In genomic region chr17:82217530-82218204, GRCh38 we compare ENCODE assay signal across 1 cellular context.
TF ChIP-seq lines count a peak whose summit lies in the region.

No MANE protein-coding gene starts in this region.

TF ChIP-seq in HepG2, 621 proteins besides CTCF, POLR2A, EP300 and RAD21 (continued from another document and continues in another):
- TF ChIP-seq ZNF281 (CRISPR knock-in tag; IDR thresholded peaks at IDR 0.05; ENCODE audit: borderline replicate concordance) (peak; percentile 92), ZBTB49 (CRISPR knock-in tag; IDR thresholded peaks at IDR 0.05; ENCODE audit: borderline replicate concordance) (peak; percentile 84; the same call in 1 of the 2 replicates), ZZZ3 (CRISPR knock-in tag; IDR thresholded peaks at IDR 0.05; ENCODE audit: borderline replicate concordance) (peak; percentile 23), GTF2F1 (IDR thresholded peaks at IDR 0.05; ENCODE audit: low read length) (no peak), NAIF1 (CRISPR knock-in tag; IDR thresholded peaks at IDR 0.05; ENCODE audit: borderline replicate concordance) (no peak), HMGXB3 (CRISPR knock-in tag; IDR thresholded peaks at IDR 0.05; ENCODE audit: borderline replicate concordance) (peak; percentile 88), ZNF574 (CRISPR knock-in tag; IDR thresholded peaks at IDR 0.05) (peak; percentile 49; the same call in 1 of the 2 replicates), SP5 (CRISPR knock-in tag; IDR thresholded peaks at IDR 0.05; ENCODE audit: borderline replicate concordance, low read depth) (peak; percentile 88), POGZ (CRISPR knock-in tag; IDR thresholded peaks at IDR 0.05) (peak; percentile 45; the same call in 1 of the 2 replicates), NPAS2 (CRISPR knock-in tag; IDR thresholded peaks at IDR 0.05; ENCODE audit: borderline replicate concordance) (no peak), ZNF891 (CRISPR knock-in tag; IDR thresholded peaks at IDR 0.05) (no peak), NR2F2 (IDR thresholded peaks at IDR 0.05; ENCODE audit: borderline replicate concordance, low read depth) (0 out of 2 replicates have a peak, but pooled peaks have one; percentile 38), PHF8 (CRISPR knock-in tag; IDR thresholded peaks at IDR 0.05) (peak; percentile 13; the same call in 1 of the 2 replicates), RFX5 (IDR thresholded peaks at IDR 0.05; ENCODE audit: low read depth, low read length) (no peak), KDM2A (CRISPR knock-in tag; IDR thresholded peaks at IDR 0.05; ENCODE audit: borderline replicate concordance, low read depth) (peak; percentile 84), FOXA1 (IDR thresholded peaks at IDR 0.05) (no peak), FOXA1 (CRISPR knock-in tag; IDR thresholded peaks at IDR 0.05) (peak; percentile 55; the same call in 1 of the 2 replicates), ZNF577 (CRISPR knock-in tag; IDR thresholded peaks at IDR 0.05; ENCODE audit: borderline replicate concordance, low read depth) (no peak), ZNF792 (CRISPR knock-in tag; IDR thresholded peaks at IDR 0.05) (peak; percentile 83), ZNF34 (CRISPR knock-in tag; IDR thresholded peaks at IDR 0.05; ENCODE audit: borderline replicate concordance) (no peak), FOXJ3 (CRISPR knock-in tag; IDR thresholded peaks at IDR 0.05; ENCODE audit: borderline replicate concordance) (0 out of 2 replicates have a peak, but pooled peaks have one; percentile 48), ZNF816 (CRISPR knock-in tag; IDR thresholded peaks at IDR 0.05; ENCODE audit: borderline replicate concordance) (0 out of 2 replicates have a peak, but pooled peaks have one; percentile 42), CENPT (CRISPR knock-in tag; IDR thresholded peaks at IDR 0.05; ENCODE audit: low read depth) (peak; percentile 91; the same call in 1 of the 2 replicates), ZNF30 (CRISPR knock-in tag; IDR thresholded peaks at IDR 0.05) (peak; percentile 93), ERF (CRISPR knock-in tag; IDR thresholded peaks at IDR 0.05) (peak; percentile 74; the same call in 1 of the 2 replicates), SP4 (CRISPR knock-in tag; IDR thresholded peaks at IDR 0.05) (0 out of 2 replicates have a peak, but pooled peaks have one; percentile 50), POLR2AphosphoS2 (IDR thresholded peaks at IDR 0.05; ENCODE audit: low read depth, low read length) (no peak)
- TF ChIP-seq, protein P1, sequence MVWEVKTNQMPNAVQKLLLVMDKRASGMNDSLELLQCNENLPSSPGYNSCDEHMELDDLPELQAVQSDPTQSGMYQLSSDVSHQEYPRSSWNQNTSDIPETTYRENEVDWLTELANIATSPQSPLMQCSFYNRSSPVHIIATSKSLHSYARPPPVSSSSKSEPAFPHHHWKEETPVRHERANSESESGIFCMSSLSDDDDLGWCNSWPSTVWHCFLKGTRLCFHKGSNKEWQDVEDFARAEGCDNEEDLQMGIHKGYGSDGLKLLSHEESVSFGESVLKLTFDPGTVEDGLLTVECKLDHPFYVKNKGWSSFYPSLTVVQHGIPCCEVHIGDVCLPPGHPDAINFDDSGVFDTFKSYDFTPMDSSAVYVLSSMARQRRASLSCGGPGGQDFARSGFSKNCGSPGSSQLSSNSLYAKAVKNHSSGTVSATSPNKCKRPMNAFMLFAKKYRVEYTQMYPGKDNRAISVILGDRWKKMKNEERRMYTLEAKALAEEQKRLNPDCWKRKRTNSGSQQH (CRISPR knock-in tag; IDR thresholded peaks at IDR 0.05; ENCODE audit: low read depth) = 0 out of 2 replicates have a peak, but pooled peaks have one; percentile 57
- TF ChIP-seq, protein P2, sequence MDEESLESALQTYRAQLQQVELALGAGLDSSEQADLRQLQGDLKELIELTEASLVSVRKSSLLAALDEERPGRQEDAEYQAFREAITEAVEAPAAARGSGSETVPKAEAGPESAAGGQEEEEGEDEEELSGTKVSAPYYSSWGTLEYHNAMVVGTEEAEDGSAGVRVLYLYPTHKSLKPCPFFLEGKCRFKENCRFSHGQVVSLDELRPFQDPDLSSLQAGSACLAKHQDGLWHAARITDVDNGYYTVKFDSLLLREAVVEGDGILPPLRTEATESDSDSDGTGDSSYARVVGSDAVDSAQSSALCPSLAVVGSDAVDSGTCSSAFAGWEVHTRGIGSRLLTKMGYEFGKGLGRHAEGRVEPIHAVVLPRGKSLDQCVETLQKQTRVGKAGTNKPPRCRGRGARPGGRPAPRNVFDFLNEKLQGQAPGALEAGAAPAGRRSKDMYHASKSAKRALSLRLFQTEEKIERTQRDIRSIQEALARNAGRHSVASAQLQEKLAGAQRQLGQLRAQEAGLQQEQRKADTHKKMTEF (CRISPR knock-in tag; IDR thresholded peaks at IDR 0.05) = peak; percentile 83
- TF ChIP-seq, protein P3, sequence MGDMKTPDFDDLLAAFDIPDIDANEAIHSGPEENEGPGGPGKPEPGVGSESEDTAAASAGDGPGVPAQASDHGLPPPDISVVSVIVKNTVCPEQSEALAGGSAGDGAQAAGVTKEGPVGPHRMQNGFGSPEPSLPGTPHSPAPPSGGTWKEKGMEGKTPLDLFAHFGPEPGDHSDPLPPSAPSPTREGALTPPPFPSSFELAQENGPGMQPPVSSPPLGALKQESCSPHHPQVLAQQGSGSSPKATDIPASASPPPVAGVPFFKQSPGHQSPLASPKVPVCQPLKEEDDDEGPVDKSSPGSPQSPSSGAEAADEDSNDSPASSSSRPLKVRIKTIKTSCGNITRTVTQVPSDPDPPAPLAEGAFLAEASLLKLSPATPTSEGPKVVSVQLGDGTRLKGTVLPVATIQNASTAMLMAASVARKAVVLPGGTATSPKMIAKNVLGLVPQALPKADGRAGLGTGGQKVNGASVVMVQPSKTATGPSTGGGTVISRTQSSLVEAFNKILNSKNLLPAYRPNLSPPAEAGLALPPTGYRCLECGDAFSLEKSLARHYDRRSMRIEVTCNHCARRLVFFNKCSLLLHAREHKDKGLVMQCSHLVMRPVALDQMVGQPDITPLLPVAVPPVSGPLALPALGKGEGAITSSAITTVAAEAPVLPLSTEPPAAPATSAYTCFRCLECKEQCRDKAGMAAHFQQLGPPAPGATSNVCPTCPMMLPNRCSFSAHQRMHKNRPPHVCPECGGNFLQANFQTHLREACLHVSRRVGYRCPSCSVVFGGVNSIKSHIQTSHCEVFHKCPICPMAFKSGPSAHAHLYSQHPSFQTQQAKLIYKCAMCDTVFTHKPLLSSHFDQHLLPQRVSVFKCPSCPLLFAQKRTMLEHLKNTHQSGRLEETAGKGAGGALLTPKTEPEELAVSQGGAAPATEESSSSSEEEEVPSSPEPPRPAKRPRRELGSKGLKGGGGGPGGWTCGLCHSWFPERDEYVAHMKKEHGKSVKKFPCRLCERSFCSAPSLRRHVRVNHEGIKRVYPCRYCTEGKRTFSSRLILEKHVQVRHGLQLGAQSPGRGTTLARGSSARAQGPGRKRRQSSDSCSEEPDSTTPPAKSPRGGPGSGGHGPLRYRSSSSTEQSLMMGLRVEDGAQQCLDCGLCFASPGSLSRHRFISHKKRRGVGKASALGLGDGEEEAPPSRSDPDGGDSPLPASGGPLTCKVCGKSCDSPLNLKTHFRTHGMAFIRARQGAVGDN (CRISPR knock-in tag; IDR thresholded peaks at IDR 0.05) = peak; percentile 91
- TF ChIP-seq, protein P4, sequence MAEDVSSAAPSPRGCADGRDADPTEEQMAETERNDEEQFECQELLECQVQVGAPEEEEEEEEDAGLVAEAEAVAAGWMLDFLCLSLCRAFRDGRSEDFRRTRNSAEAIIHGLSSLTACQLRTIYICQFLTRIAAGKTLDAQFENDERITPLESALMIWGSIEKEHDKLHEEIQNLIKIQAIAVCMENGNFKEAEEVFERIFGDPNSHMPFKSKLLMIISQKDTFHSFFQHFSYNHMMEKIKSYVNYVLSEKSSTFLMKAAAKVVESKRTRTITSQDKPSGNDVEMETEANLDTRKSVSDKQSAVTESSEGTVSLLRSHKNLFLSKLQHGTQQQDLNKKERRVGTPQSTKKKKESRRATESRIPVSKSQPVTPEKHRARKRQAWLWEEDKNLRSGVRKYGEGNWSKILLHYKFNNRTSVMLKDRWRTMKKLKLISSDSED (CRISPR knock-in tag; IDR thresholded peaks at IDR 0.05) = peak; percentile 76; the same call in 1 of the 2 replicates
- TF ChIP-seq, protein P5, sequence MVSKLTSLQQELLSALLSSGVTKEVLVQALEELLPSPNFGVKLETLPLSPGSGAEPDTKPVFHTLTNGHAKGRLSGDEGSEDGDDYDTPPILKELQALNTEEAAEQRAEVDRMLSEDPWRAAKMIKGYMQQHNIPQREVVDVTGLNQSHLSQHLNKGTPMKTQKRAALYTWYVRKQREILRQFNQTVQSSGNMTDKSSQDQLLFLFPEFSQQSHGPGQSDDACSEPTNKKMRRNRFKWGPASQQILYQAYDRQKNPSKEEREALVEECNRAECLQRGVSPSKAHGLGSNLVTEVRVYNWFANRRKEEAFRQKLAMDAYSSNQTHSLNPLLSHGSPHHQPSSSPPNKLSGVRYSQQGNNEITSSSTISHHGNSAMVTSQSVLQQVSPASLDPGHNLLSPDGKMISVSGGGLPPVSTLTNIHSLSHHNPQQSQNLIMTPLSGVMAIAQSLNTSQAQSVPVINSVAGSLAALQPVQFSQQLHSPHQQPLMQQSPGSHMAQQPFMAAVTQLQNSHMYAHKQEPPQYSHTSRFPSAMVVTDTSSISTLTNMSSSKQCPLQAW (CRISPR knock-in tag; IDR thresholded peaks at IDR 0.05) = 0 out of 2 replicates have a peak, but pooled peaks have one; percentile 16
